Comparison of ENCODE assay signal across 29 cellular contexts in genomic region chr13:35833571-35834305, GRCh38.
"Had no signal": no experiment of that assay in that cellular context is flagged by ENCODE, and none has a peak within 500 bp of the region (broad histone marks: within the 10 kb centered on the region; RNA-seq: fewer than 3 reads in every experiment).

No MANE protein-coding gene starts in this region.

- H3K9me3 Mint-ChIP-seq: dendritic cell treated with granulocyte-macrophage colony-stimulating factor and Interleukin-4, amounts not matched to agents 40 ng/mL and 50 ng/mL, for 4 days; endodermal cell; nephron progenitor cell had no signal

- H3K4me1 Mint-ChIP-seq: activated naive CD8-positive, alpha-beta T cell treated with anti-CD3 and anti-CD28 coated beads, Interleukin-2, amount 10 ng/mL, durations not matched to agents 7 days and 5 days; immature natural killer cell; naive B cell; nephron progenitor cell; stimulated activated effector memory CD8-positive, alpha-beta T cell treated with anti-CD3 and anti-CD28 coated beads, Interleukin-12 subunit alpha, Interleukin-12 subunit beta, amount 100 ng/mL, for 72 hours; stimulated activated naive CD8-positive, alpha-beta T cell treated with anti-CD3 and anti-CD28 coated beads, Interleukin-15, amount 100 ng/mL, for 72 hours had no signal

- H3K36me3 Mint-ChIP-seq: activated naive CD8-positive, alpha-beta T cell treated with anti-CD3 and anti-CD28 coated beads, Interleukin-2, amount 10 ng/mL, durations not matched to agents 7 days and 5 days; immature natural killer cell; naive B cell; stimulated activated effector memory CD8-positive, alpha-beta T cell treated with anti-CD3 and anti-CD28 coated beads, Interleukin-12 subunit alpha, Interleukin-12 subunit beta, amount 100 ng/mL, for 72 hours had no signal

- H3K36me3 ChIP-seq: neutrophil, ovary, prostate gland, thyroid gland had no signal

- H3K27me3 ChIP-seq: neutrophil, ovary, thyroid gland had no signal

- H3K4me1 ChIP-seq: prostate gland, thyroid gland had no signal

- H3K27me3 Mint-ChIP-seq: dendritic cell treated with granulocyte-macrophage colony-stimulating factor and Interleukin-4, amounts not matched to agents 40 ng/mL and 50 ng/mL, for 4 days had no signal

- H3K4me3 Mint-ChIP-seq: activated naive CD8-positive, alpha-beta T cell treated with anti-CD3 and anti-CD28 coated beads, Interleukin-2, amount 10 ng/mL, durations not matched to agents 7 days and 5 days; dendritic cell treated with granulocyte-macrophage colony-stimulating factor and Interleukin-4, amounts not matched to agents 40 ng/mL and 50 ng/mL, for 4 days; endodermal cell; immature natural killer cell; naive B cell; nephron progenitor cell; stimulated activated effector memory CD8-positive, alpha-beta T cell treated with anti-CD3 and anti-CD28 coated beads, Interleukin-12 subunit alpha, Interleukin-12 subunit beta, amount 100 ng/mL, for 72 hours; stimulated activated naive CD8-positive, alpha-beta T cell treated with anti-CD3 and anti-CD28 coated beads, Interleukin-15, amount 100 ng/mL, for 72 hours had no signal

- H3K9me3 ChIP-seq: neutrophil, ovary, prostate gland, thyroid gland had no signal

- H3K27ac Mint-ChIP-seq: activated naive CD8-positive, alpha-beta T cell treated with anti-CD3 and anti-CD28 coated beads, Interleukin-2, amount 10 ng/mL, durations not matched to agents 7 days and 5 days; dendritic cell treated with granulocyte-macrophage colony-stimulating factor and Interleukin-4, amounts not matched to agents 40 ng/mL and 50 ng/mL, for 4 days; immature natural killer cell; naive B cell; nephron progenitor cell; stimulated activated effector memory CD8-positive, alpha-beta T cell treated with anti-CD3 and anti-CD28 coated beads, Interleukin-12 subunit alpha, Interleukin-12 subunit beta, amount 100 ng/mL, for 72 hours; stimulated activated naive CD8-positive, alpha-beta T cell treated with anti-CD3 and anti-CD28 coated beads, Interleukin-15, amount 100 ng/mL, for 72 hours had no signal

- DNase-seq: activated CD4-positive, alpha-beta T cell treated with anti-CD3 and anti-CD28 coated beads for 4 hours; activated CD4-positive, alpha-beta T cell treated with anti-CD3 and anti-CD28 coated beads, Interleukin-2, amount 50 U/mL, for 4 hours; activated CD8-positive, alpha-beta memory T cell treated with anti-CD3 and anti-CD28 coated beads for 24 hours; activated effector memory CD4-positive, alpha-beta T cell treated with Interleukin-2 at 50 U/mL for 16 hours; activated naive CD4-positive, alpha-beta T cell treated with Interleukin-2 at 50 U/mL for 16 hours; activated naive CD8-positive, alpha-beta T cell treated with anti-CD3 and anti-CD28 coated beads, Interleukin-2, amount 10 ng/mL, durations not matched to agents 7 days and 5 days; endodermal cell; foreskin fibroblast; head of caudate nucleus; hypothalamus; immature natural killer cell; kidney; left colon; mammary epithelial cell; naive B cell; nephron progenitor cell; ovary; retina; small intestine; stimulated activated CD4-positive, alpha-beta T cell treated with anti-CD3 and anti-CD28 coated beads, Interleukin-4, amount 100 ng/mL, for 24 hours; stimulated activated naive CD8-positive, alpha-beta T cell treated with anti-CD3 and anti-CD28 coated beads, Interleukin-15, amount 100 ng/mL, for 72 hours; thyroid gland had no signal

- H3K4me3 ChIP-seq: ovary, prostate gland, thyroid gland had no signal

- ATAC-seq: esophagus mucosa; left colon; sciatic nerve; stimulated activated naive CD8-positive, alpha-beta T cell treated with anti-CD3 and anti-CD28 coated beads, Interleukin-15, amount 100 ng/mL, for 72 hours had no signal

- H3K27ac ChIP-seq: neutrophil, ovary, prostate gland, thyroid gland, VCaP had no signal
